In genomic region chr14:99128185-99128584, GRCh38 we compare ENCODE assay signal across 18 cellular contexts.
DNase-seq lines count a peak whose midpoint lies in the region; FAIRE-seq and TF ChIP-seq lines count a peak whose summit lies in the region.
"Had no signal": no experiment of that assay in that cellular context is flagged by ENCODE, and none has a peak within 500 bp of the region (broad histone marks: within the 10 kb centered on the region; RNA-seq: fewer than 3 reads in every experiment).

No MANE protein-coding gene starts in this region.

- no peak overlapping the region for H3K27ac Mint-ChIP-seq in astrocyte (ENCODE audit: unreplicated experiment)
- peak overlapping the region; percentile 36 for H3K27ac Mint-ChIP-seq in mesothelial cell of epicardium

- H3K4me2 ChIP-seq in astrocyte (ENCODE audit: low read length): peak overlapping the region; percentile 49

- peaks cover 6% of the 10 kb centered on the region for H3K27me3 Mint-ChIP-seq in astrocyte (ENCODE audit: low read depth, unreplicated experiment)
- H3K27me3 Mint-ChIP-seq in mesothelial cell of epicardium (ENCODE audit: low read depth): peaks cover 2% of the 10 kb centered on the region

- no peaks in the 10 kb centered on the region for H3K79me2 ChIP-seq in astrocyte (ENCODE audit: insufficient read depth, low read length)

- H3K9me3 ChIP-seq in astrocyte (ENCODE audit: insufficient read depth, low read depth, low read length): no peaks in the 10 kb centered on the region

- no peak overlapping the region for H3K4me3 Mint-ChIP-seq in astrocyte (ENCODE audit: unreplicated experiment)
- H3K4me3 Mint-ChIP-seq in mesothelial cell of epicardium: no peak overlapping the region

- peak; percentile 7 to 8 for DNase-seq in activated T-cell treated with anti-CD3 and anti-CD28 coated beads, Interleukin-2, amount 50 U/mL, for 48 hours
- no peak for DNase-seq in activated T-cell treated with anti-CD3 and anti-CD28 coated beads for 4 hours
- no peak for DNase-seq in astrocyte (ENCODE audit: low read depth)
- DNase-seq in mesothelial cell of epicardium (ENCODE audit: low spot score in 2 of 2, unreplicated experiment in 2 of 2): peak in 1 of 2 experiments; percentile 16
- peak; percentile 23 for DNase-seq in ureter (ENCODE audit: low spot score)
- no peak for DNase-seq in NCI-H2081 treated with DMSO at 0.1 percent for 48 hours (lab: John Stamatoyannopoulos, UW)
- DNase-seq in NCI-H2029 (lab: John Stamatoyannopoulos, UW): no peak
- no peak for DNase-seq in NCI-H82 (lab: John Stamatoyannopoulos, UW)
- DNase-seq: C1 segment of cervical spinal cord, DMS 273 treated with DMSO at 0.1 percent for 48 hours, GF-D8, KBM-7, NCI-H1048, NCI-H1436 treated with DMSO at 0.1 percent for 48 hours, NCI-H2081, NCI-H510A, NCI-H774 had no signal

- no peak for TF ChIP-seq CTCF in astrocyte (IDR thresholded peaks at IDR 0.05; ENCODE audit: insufficient read depth, low read depth, low read length)
- no peak for TF ChIP-seq CTCF in mesothelial cell of epicardium (IDR thresholded peaks at IDR 0.05; ENCODE audit: unreplicated experiment)

- no peaks in the 10 kb centered on the region for H4K20me1 ChIP-seq in astrocyte (ENCODE audit: insufficient read depth, low read length)

- H3K4me1 Mint-ChIP-seq in astrocyte (ENCODE audit: low read depth, unreplicated experiment) (peaks cover 13% of the 10 kb centered on the region), mesothelial cell of epicardium (peaks cover 22% of the 10 kb centered on the region)

- no peaks in the 10 kb centered on the region for H3K27me3 ChIP-seq in astrocyte (ENCODE audit: insufficient read depth, low read length)

- H3K36me3 ChIP-seq in astrocyte (ENCODE audit: insufficient read depth, low read length): no peaks in the 10 kb centered on the region

- no peak for FAIRE-seq in astrocyte (lab: Jason Lieb, UNC)
- FAIRE-seq: GM12892 had no signal

- H3K4me3 ChIP-seq in astrocyte (ENCODE audit: insufficient read depth, low read depth, low read length): no peak overlapping the region

- H2AFZ ChIP-seq in astrocyte (ENCODE audit: low read depth, low read length): no peak overlapping the region

- peaks cover 2% of the 10 kb centered on the region for H3K9me3 Mint-ChIP-seq in astrocyte (ENCODE audit: unreplicated experiment)
- H3K9me3 Mint-ChIP-seq in mesothelial cell of epicardium: no peaks in the 10 kb centered on the region

- H3K27ac ChIP-seq in astrocyte (ENCODE audit: low read depth, low read length): no peak overlapping the region

- H3K36me3 Mint-ChIP-seq in astrocyte (ENCODE audit: low read depth, unreplicated experiment) (no peaks in the 10 kb centered on the region), mesothelial cell of epicardium (no peaks in the 10 kb centered on the region)

- H3K9ac ChIP-seq in astrocyte (ENCODE audit: low read length): no peak overlapping the region

- H3K4me1 ChIP-seq in astrocyte (ENCODE audit: insufficient read depth, low read length): peaks cover 12% of the 10 kb centered on the region

Comparison
In these comparisons a context has a peak if more than half of its experiments do, and no peak if none do; other contexts are left out.
1. DNase-seq: peak in activated T-cell treated with anti-CD3 and anti-CD28 coated beads, Interleukin-2, amount 50 U/mL, for 48 hours (2 of 2) and ureter (single experiment); none in activated T-cell treated with anti-CD3 and anti-CD28 coated beads for 4 hours (single experiment), astrocyte (single experiment), NCI-H2081 treated with DMSO at 0.1 percent for 48 hours (single experiment), NCI-H2029 (single experiment) and NCI-H82 (single experiment).